ENCODE assay signal across 11 cellular contexts in genomic region chr6:135555550-135555949, GRCh38. TPM values are rescaled to one million over a fixed set of nuclear protein-coding genes. Genes with fewer than 3 reads are reported as not detected.
DNase-seq lines count a peak whose midpoint lies in the region; ATAC-seq, FAIRE-seq and TF ChIP-seq lines count a peak whose summit lies in the region.
"Had no signal": no experiment of that assay in that cellular context is flagged by ENCODE, and none has a peak within 500 bp of the region (broad histone marks: within the 10 kb centered on the region; RNA-seq: fewer than 3 reads in every experiment).

No MANE protein-coding gene starts in this region.

- no peaks in the 10 kb centered on the region for H3K9me3 ChIP-seq in esophagus muscularis mucosa
- no peaks in the 10 kb centered on the region for H3K9me3 ChIP-seq in transverse colon

- TF ChIP-seq CTCF in esophagus muscularis mucosa (IDR thresholded peaks at IDR 0.05) (no peak), transverse colon (IDR thresholded peaks at IDR 0.05) (no peak)

- DNase-seq in GM19239 (ENCODE audit: insufficient read length, low spot score) (no peak), SIG-M5 treated with dmso at 0.1 percent for 504 hours (lab: John Stamatoyannopoulos, UW; ENCODE audit: unreplicated experiment) (peak; percentile 82), esophagus muscularis mucosa (ENCODE audit: extremely low spot score) (no peak), inferior parietal cortex (ENCODE audit: extremely low spot score) (no peak), transverse colon (no peak), amniotic stem cell (lab: John Stamatoyannopoulos, UW) (no peak)
- DNase-seq: activated CD8-positive, alpha-beta memory T cell treated with anti-CD3 and anti-CD28 coated beads, Interleukin-2, amount 10 ng/mL, durations not matched to agents 7 days and 5 days; DMS153; NCI-H524 treated with DMSO at 0.1 percent for 48 hours had no signal

- no peak for TF ChIP-seq EP300 in esophagus muscularis mucosa (IDR thresholded peaks at IDR 0.05)
- no peak for TF ChIP-seq EP300 in transverse colon (IDR thresholded peaks at IDR 0.05; ENCODE audit: low read depth)

- H3K27ac ChIP-seq in esophagus muscularis mucosa (replicated peaks in 1 of 4) (no peak overlapping the region), transverse colon (no peak overlapping the region)
- H3K27ac ChIP-seq: skin epidermis had no signal

- in situ Hi-C loops in transverse colon (cut with MboI; ENCODE audit: low pct_ligation_motif_present in 1 of 4, low pct_unique_long_range_greater_than_20kb in 1 of 4, low sequenced_read_pairs in 3 of 4), result no loop called here

- H3K4me1 ChIP-seq in esophagus muscularis mucosa (no peaks in the 10 kb centered on the region), transverse colon (no peaks in the 10 kb centered on the region)

- H3K27me3 ChIP-seq in esophagus muscularis mucosa (no peaks in the 10 kb centered on the region), transverse colon (no peaks in the 10 kb centered on the region)

- WGBS in esophagus muscularis mucosa, result 80% methylated on average over 4 of the region's 4 CpGs
- WGBS in transverse colon (ENCODE audit: low coverage in 1 of 2), 2 donors, result 63 to 68% methylated on average over 4 of the region's 4 CpGs

- intact Hi-C loops in esophagus muscularis mucosa (cut with DNase I), result no loop called here
- intact Hi-C loops in transverse colon (cut with DNase I; ENCODE audit: low total_unique reads), result no loop called here

- H3K36me3 ChIP-seq in esophagus muscularis mucosa, result no peaks in the 10 kb centered on the region
- H3K36me3 ChIP-seq in transverse colon, result no peaks in the 10 kb centered on the region

- ATAC-seq in HG02885 (IDR thresholded peaks at IDR 0.05; ENCODE audit: poor library complexity, unreplicated experiment), result peak; percentile 81
- ATAC-seq: activated CD8-positive, alpha-beta memory T cell treated with anti-CD3 and anti-CD28 coated beads, Interleukin-2, amount 10 ng/mL, durations not matched to agents 7 days and 5 days had no signal

- TF ChIP-seq POLR2A in esophagus muscularis mucosa (IDR thresholded peaks at IDR 0.05; ENCODE audit: low read depth), result no peak
- TF ChIP-seq POLR2A in transverse colon (IDR thresholded peaks at IDR 0.05), result no peak

- H3K4me3 ChIP-seq in esophagus muscularis mucosa (no peak overlapping the region), transverse colon (no peak overlapping the region)
- H3K4me3 ChIP-seq: skin epidermis had no signal

- peak; percentile 73 for FAIRE-seq in GM19239 (lab: Jason Lieb, UNC)

RNA-seq across cellular contexts. Expression of gene AHI1, which starts 58.0 kb away (rescaled TPM):
- total RNA-seq in esophagus muscularis mucosa, result 10 to 100 TPM; 11.4 to 28.7 (median 16.2) TPM
- total RNA-seq in transverse colon, result 100 to 1,000 TPM in 1 of 4 donors, 10 to 100 TPM in 3; 16.2 to 119 (median 34.2) TPM
